In the genomic region with DNA sequence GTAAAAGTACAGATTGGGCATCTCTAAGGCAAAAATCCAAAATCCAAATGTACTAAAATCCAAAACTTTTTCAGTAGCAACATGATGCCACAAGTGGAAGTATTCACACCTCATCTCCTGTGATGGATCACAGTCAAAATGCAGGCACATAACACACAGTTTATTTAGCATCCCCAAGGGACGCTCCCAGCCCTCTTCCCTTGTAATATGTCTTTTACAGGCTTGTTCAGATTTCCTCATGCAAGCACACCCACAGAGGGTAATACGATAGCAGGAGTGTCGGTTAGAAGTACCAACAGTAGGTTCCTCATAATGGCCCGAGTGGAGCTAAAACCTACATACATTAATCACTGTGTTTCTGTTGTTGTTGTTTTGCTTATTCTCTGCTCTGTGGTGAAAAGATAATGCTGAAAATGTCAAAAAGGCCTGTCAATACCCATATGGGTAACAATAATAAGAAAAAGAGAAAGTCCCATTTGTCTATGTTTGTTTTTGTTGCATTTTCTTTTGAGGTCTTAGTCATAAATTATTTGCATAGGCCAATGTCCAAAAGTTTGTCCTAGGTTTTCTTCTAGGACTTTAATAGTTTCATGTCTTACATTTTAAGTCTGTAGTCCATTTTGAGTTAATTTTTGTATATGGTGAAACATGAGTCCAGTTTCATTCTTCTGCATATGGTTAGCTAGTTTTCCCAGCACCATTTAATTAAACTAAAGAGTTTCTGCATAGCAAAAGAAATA, we compare ENCODE assay signal across 27 cellular contexts.
A peak's percentile ranks its signal among the peaks of the same experiment; 100 is the strongest.
DNase-seq lines count a peak whose midpoint lies in the region; ATAC-seq and TF ChIP-seq lines count a peak whose summit lies in the region.
"Had no signal": no experiment of that assay in that cellular context is flagged by ENCODE, and none has a peak within 500 bp of the region (broad histone marks: within the 10 kb centered on the region; RNA-seq: fewer than 3 reads in every experiment).

No MANE protein-coding gene starts in this region.

- POLR2A ChIA-PET in HEK293 (lab: Yijun Ruan, JAX), result no interaction called here

- H3K36me3 ChIP-seq in HEK293 (ENCODE audit: control insufficient read depth in 2 of 2, insufficient read depth in 1 of 2, low read length in 2 of 2), result no peaks in the 10 kb centered on the region
- H3K36me3 ChIP-seq: brain microvascular endothelial cell, thyroid gland had no signal

- no peak for TF ChIP-seq CTCF in HEK293 (tag by site-specific recombination; IDR thresholded peaks at IDR 0.05)

- H3K4me3 ChIP-seq in HEK293 (ENCODE audit: low read depth, low read length) (no peak overlapping the region), skeletal muscle cell (ENCODE audit: low read depth, low read length) (no peak overlapping the region)
- H3K4me3 ChIP-seq: GM12878, thyroid gland had no signal

- no peak for ATAC-seq in GM19328 (IDR thresholded peaks at IDR 0.05; ENCODE audit: unreplicated experiment)
- no peak for ATAC-seq in HG02981 (IDR thresholded peaks at IDR 0.05; ENCODE audit: unreplicated experiment)
- ATAC-seq: activated CD8-positive, alpha-beta T cell treated with anti-CD3 and anti-CD28 coated beads for 36 hours; GM12878; left colon; naive thymus-derived CD4-positive, alpha-beta T cell; stimulated activated naive CD8-positive, alpha-beta T cell treated with anti-CD3 and anti-CD28 coated beads, Interleukin-15, Interleukin-2, amounts not matched to agents 100 U/mL and 50 U/mL, for 24 hours had no signal

- no peak overlapping the region for H3K27ac ChIP-seq in HEK293 (ENCODE audit: extremely low read depth, low read depth, low read length)
- H3K27ac ChIP-seq: brain microvascular endothelial cell, thyroid gland had no signal

- CTCF ChIA-PET in HEK293 (lab: Yijun Ruan, JAX), result interaction anchor here (0.5 kb wide), 1 partner anchor 25 kb away, joined by 3 read pairs; no protein-coding TSS in a partner anchor

- H3K9me3 ChIP-seq in HEK293 (ENCODE audit: control insufficient read depth, insufficient read depth, low read depth, low read length), result no peaks in the 10 kb centered on the region
- H3K9me3 ChIP-seq: thyroid gland had no signal

- H3K4me1 ChIP-seq in HEK293 (ENCODE audit: control insufficient read depth, insufficient read depth, low read length), result peaks cover 10% of the 10 kb centered on the region; the same call in 1 of the 2 replicates
- H3K4me1 ChIP-seq: thyroid gland had no signal

- DNase-seq in NCI-H1436 treated with DMSO at 0.1 percent for 48 hours (lab: John Stamatoyannopoulos, UW) (peak; percentile 16), NCI-H748 treated with DMSO at 0.1 percent for 48 hours (lab: John Stamatoyannopoulos, UW) (peak; percentile 19), skeletal muscle cell (ENCODE audit: low read depth) (peak; percentile 61), mucosa of gallbladder (ENCODE audit: low spot score) (no peak)
- DNase-seq: activated CD4-positive, CD25-positive, alpha-beta regulatory T cell treated with anti-CD3 and anti-CD28 coated beads, Interleukin-2, amount 50 U/mL, for 72 hours; activated CD8-positive, alpha-beta T cell treated with anti-CD3 and anti-CD28 coated beads for 36 hours; activated gamma-delta T cell; AML-193; brain microvascular endothelial cell; CD8-positive, alpha-beta memory T cell; cortex of kidney; Karpas-422; left colon; mesendoderm; naive thymus-derived CD4-positive, alpha-beta T cell; NCI-H1105 treated with DMSO at 0.1 percent for 48 hours; retina; Right ventricle myocardium superior; stimulated activated CD4-positive, alpha-beta T cell treated with anti-CD3 and anti-CD28 coated beads, Interleukin-12 subunit alpha, Interleukin-12 subunit beta, amount 100 ng/mL, for 4 hours; stimulated activated CD4-positive, alpha-beta T cell treated with anti-CD3 and anti-CD28 coated beads, Interleukin-4, amount 100 ng/mL, for 4 hours; stimulated activated naive CD8-positive, alpha-beta T cell treated with anti-CD3 and anti-CD28 coated beads, Interleukin-15, Interleukin-2, amounts not matched to agents 100 U/mL and 50 U/mL, for 24 hours; SW 1271; thyroid gland had no signal

TF ChIP-seq in HEK293, 187 proteins besides CTCF, POLR2A, EP300 and RAD21 (continues in another document):
- TF ChIP-seq ZNF10 (tag by site-specific recombination; IDR thresholded peaks at IDR 0.05) (no peak), ZBTB20 (tag by site-specific recombination; IDR thresholded peaks at IDR 0.05) (no peak), ZNF585B (tag by site-specific recombination; IDR thresholded peaks at IDR 0.05) (no peak), MYNN (tag by site-specific recombination; IDR thresholded peaks at IDR 0.05; ENCODE audit: borderline replicate concordance) (no peak), GLI4 (tag by site-specific recombination; IDR thresholded peaks at IDR 0.05) (no peak), ZNF707 (tag by site-specific recombination; IDR thresholded peaks at IDR 0.05) (no peak), FEZF1 (tag by site-specific recombination; IDR thresholded peaks at IDR 0.05) (peak; percentile 89), ZNF791 (tag by site-specific recombination; IDR thresholded peaks at IDR 0.05) (no peak), ZNF571 (tag by site-specific recombination; IDR thresholded peaks at IDR 0.05) (no peak), WT1 (tag by site-specific recombination; IDR thresholded peaks at IDR 0.05) (peak; percentile 44; the same call in 1 of the 2 replicates), PRDM6 (tag by site-specific recombination; IDR thresholded peaks at IDR 0.05) (peak; percentile 88), ZNF157 (tag by site-specific recombination; IDR thresholded peaks at IDR 0.05) (no peak), SCRT1 (tag by site-specific recombination; IDR thresholded peaks at IDR 0.05; ENCODE audit: borderline replicate concordance) (peak; percentile 21; the same call in 1 of the 2 replicates), ZNF423 (tag by site-specific recombination; IDR thresholded peaks at IDR 0.05) (0 out of 2 replicates have a peak, but pooled peaks have one; percentile 30), ZNF670 (tag by site-specific recombination; IDR thresholded peaks at IDR 0.05; ENCODE audit: low read depth) (no peak), ZNF140 (tag by site-specific recombination; IDR thresholded peaks at IDR 0.05) (no peak), ZNF24 (tag by site-specific recombination; IDR thresholded peaks at IDR 0.05) (0 out of 2 replicates have a peak, but pooled peaks have one; percentile 41), ZNF645 (tag by site-specific recombination; IDR thresholded peaks at IDR 0.05) (no peak), ZNF529 (tag by site-specific recombination; IDR thresholded peaks at IDR 0.05; ENCODE audit: insufficient replicate concordance) (no peak), ZNF169 (tag by site-specific recombination; IDR thresholded peaks at IDR 0.05) (no peak), TRIM28 (IDR thresholded peaks at IDR 0.05; ENCODE audit: borderline replicate concordance, low read length) (peak; percentile 50; the same call in 1 of the 2 replicates)
- TF ChIP-seq, protein P1, sequence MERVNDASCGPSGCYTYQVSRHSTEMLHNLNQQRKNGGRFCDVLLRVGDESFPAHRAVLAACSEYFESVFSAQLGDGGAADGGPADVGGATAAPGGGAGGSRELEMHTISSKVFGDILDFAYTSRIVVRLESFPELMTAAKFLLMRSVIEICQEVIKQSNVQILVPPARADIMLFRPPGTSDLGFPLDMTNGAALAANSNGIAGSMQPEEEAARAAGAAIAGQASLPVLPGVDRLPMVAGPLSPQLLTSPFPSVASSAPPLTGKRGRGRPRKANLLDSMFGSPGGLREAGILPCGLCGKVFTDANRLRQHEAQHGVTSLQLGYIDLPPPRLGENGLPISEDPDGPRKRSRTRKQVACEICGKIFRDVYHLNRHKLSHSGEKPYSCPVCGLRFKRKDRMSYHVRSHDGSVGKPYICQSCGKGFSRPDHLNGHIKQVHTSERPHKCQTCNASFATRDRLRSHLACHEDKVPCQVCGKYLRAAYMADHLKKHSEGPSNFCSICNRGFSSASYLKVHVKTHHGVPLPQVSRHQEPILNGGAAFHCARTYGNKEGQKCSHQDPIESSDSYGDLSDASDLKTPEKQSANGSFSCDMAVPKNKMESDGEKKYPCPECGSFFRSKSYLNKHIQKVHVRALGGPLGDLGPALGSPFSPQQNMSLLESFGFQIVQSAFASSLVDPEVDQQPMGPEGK (tag by site-specific recombination; IDR thresholded peaks at IDR 0.05), result no peak
